Comparison of ENCODE assay signal across 21 cellular contexts in the genomic region with DNA sequence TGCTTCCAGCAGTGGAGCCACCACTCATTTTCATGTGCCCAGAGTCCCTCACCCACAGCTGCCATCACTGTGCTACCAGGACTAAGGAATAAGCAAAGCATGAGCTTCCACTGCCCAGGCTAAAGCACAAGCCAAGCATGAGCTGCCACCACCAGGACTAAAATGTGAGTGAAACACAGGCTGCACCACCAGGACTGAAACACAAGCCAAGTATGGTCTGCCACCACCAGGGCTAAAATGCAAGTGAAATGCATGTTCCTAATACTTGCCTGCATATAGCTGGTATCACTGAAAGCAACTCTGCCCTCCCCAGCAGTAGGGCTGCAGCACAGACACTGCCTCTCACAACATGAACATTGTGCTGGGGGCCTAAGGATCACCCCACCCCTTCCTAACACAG. TPM values are rescaled to one million over a fixed set of nuclear protein-coding genes. Genes with fewer than 3 reads are reported as not detected.
A peak's percentile ranks its signal among the peaks of the same experiment; 100 is the strongest.
DNase-seq lines count a peak whose midpoint lies in the region; ATAC-seq, FAIRE-seq and TF ChIP-seq lines count a peak whose summit lies in the region.
"Had no signal": no experiment of that assay in that cellular context is flagged by ENCODE, and none has a peak within 500 bp of the region (broad histone marks: within the 10 kb centered on the region; RNA-seq: fewer than 3 reads in every experiment).

No MANE protein-coding gene starts in this region.

- FAIRE-seq in HepG2 (lab: Jason Lieb, UNC) = no peak
- FAIRE-seq: K562 had no signal

- H3K9me3 ChIP-seq in HUES48 (ENCODE audit: control insufficient read depth, insufficient read depth, low read length) (peaks cover 6% of the 10 kb centered on the region), HepG2 (ENCODE audit: low read length) (peaks cover 16% of the 10 kb centered on the region)

- CTCF ChIA-PET in HepG2 (lab: Yijun Ruan, JAX; ENCODE audit: low intra/inter-chr PET ratio, low total read pairs) (no interaction called here), GM10248 (lab: Yijun Ruan, JAX) (interaction anchor here (1.1 to 1.5 kb wide), 3 partner anchors 11 to 278 kb away, joined by 3 to 5 read pairs (median 4); no protein-coding TSS in a partner anchor)

- no peak for TF ChIP-seq RAD21 in HepG2 (CRISPR knock-in tag; IDR thresholded peaks at IDR 0.05)

- H3K4me1 Mint-ChIP-seq in activated T-helper 2 cell treated with anti-CD3 and anti-CD28 coated beads, Interferon-gamma antibody, Interleukin-2, Interleukin-4, amounts not matched to agents 10 μg/mL and 5 μg/mL and 100 μg/mL, durations not matched to agents 14 hours and 24 hours and 36 hours (ENCODE audit: low read depth) = peaks cover 8% of the 10 kb centered on the region

- H3K4me3 ChIP-seq in HUES48 (ENCODE audit: low read depth, low read length) (no peak overlapping the region), cardiac fibroblast (replicated peaks in 1 of 2; ENCODE audit: low read depth in 2 of 2, low read length in 2 of 2) (no peak overlapping the region), HepG2 (replicated peaks in 1 of 3; ENCODE audit: insufficient read depth in 1 of 3, low read depth in 2 of 3, low read length in 3 of 3) (no peak overlapping the region)
- H3K4me3 ChIP-seq: gastroesophageal sphincter, K562 had no signal

- no peaks in the 10 kb centered on the region for H4K20me1 ChIP-seq in HepG2 (ENCODE audit: insufficient read depth, low read length)

- H3K27ac ChIP-seq in HUES48 (ENCODE audit: low read depth, low read length) (peak overlapping the region; percentile 5), HepG2 (ENCODE audit: extremely low read length, insufficient read depth, low read length) (no peak overlapping the region)
- H3K27ac ChIP-seq: gastroesophageal sphincter had no signal

- peaks cover 65% of the 10 kb centered on the region for H3K36me3 Mint-ChIP-seq in activated T-helper 2 cell treated with anti-CD3 and anti-CD28 coated beads, Interferon-gamma antibody, Interleukin-2, Interleukin-4, amounts not matched to agents 10 μg/mL and 5 μg/mL and 100 μg/mL, durations not matched to agents 14 hours and 24 hours and 36 hours (ENCODE audit: low read depth)

- BruUV-seq in HepG2 (replicated peaks; lab: Mats Ljungman, UMichigan) = no TSS peak

- H3K27me3 Mint-ChIP-seq in activated T-helper 2 cell treated with anti-CD3 and anti-CD28 coated beads, Interferon-gamma antibody, Interleukin-2, Interleukin-4, amounts not matched to agents 10 μg/mL and 5 μg/mL and 100 μg/mL, durations not matched to agents 14 hours and 24 hours and 36 hours (ENCODE audit: low read depth) = no peaks in the 10 kb centered on the region
- H3K27me3 Mint-ChIP-seq: activated naive CD8-positive, alpha-beta T cell treated with anti-CD3 and anti-CD28 coated beads, Interleukin-2, amount 10 ng/mL, durations not matched to agents 7 days and 5 days; activated T-cell treated with anti-CD3 and anti-CD28 coated beads, Interleukin-2, amount 50 U/mL, for 24 hours; stimulated activated naive CD8-positive, alpha-beta T cell treated with anti-CD3 and anti-CD28 coated beads, Interleukin-15, Interleukin-2, amounts not matched to agents 100 ng/mL and 50 ng/mL, for 24 hours; type B pancreatic cell had no signal

- H3K79me2 ChIP-seq in HepG2 (ENCODE audit: insufficient read depth, low read length) = peaks cover 9% of the 10 kb centered on the region

- no peak overlapping the region for H3K4me3 Mint-ChIP-seq in activated T-helper 2 cell treated with anti-CD3 and anti-CD28 coated beads, Interferon-gamma antibody, Interleukin-2, Interleukin-4, amounts not matched to agents 10 μg/mL and 5 μg/mL and 100 μg/mL, durations not matched to agents 14 hours and 24 hours and 36 hours (ENCODE audit: low read depth)
- H3K4me3 Mint-ChIP-seq: activated naive CD8-positive, alpha-beta T cell treated with anti-CD3 and anti-CD28 coated beads, Interleukin-2, amount 10 ng/mL, durations not matched to agents 7 days and 5 days; activated T-cell treated with anti-CD3 and anti-CD28 coated beads, Interleukin-2, amount 50 U/mL, for 24 hours; stimulated activated naive CD8-positive, alpha-beta T cell treated with anti-CD3 and anti-CD28 coated beads, Interleukin-15, Interleukin-2, amounts not matched to agents 100 ng/mL and 50 ng/mL, for 24 hours; type B pancreatic cell had no signal

- DNase-seq in cardiac fibroblast (ENCODE audit: low read depth in 2 of 2) = peak; percentile 6 to 54
- peak; percentile 23 for DNase-seq in HepG2 (ENCODE audit: low spot score)
- no peak for DNase-seq in GM10248 (ENCODE audit: extremely low spot score)
- DNase-seq in activated effector memory CD4-positive, alpha-beta T cell treated with Interleukin-2 at 50 U/mL for 16 hours = no peak
- DNase-seq in activated T-helper 2 cell treated with anti-CD3 and anti-CD28 coated beads, Interferon-gamma antibody, Interleukin-2, Interleukin-4, amounts not matched to agents 10 μg/mL and 5 μg/mL and 100 μg/mL, durations not matched to agents 14 hours and 24 hours and 36 hours (ENCODE audit: low spot score) = no peak
- DNase-seq: activated CD4-positive, alpha-beta T cell treated with anti-CD3 and anti-CD28 coated beads for 48 hours; activated naive CD8-positive, alpha-beta T cell treated with anti-CD3 and anti-CD28 coated beads, Interleukin-2, amount 10 ng/mL, durations not matched to agents 7 days and 5 days; activated T-cell treated with anti-CD3 and anti-CD28 coated beads, Interleukin-2, amount 50 U/mL, for 24 hours; AML-193; EL; NCI-H2029; NCI-H446; stimulated activated CD4-positive, alpha-beta T cell treated with anti-CD3 and anti-CD28 coated beads, Interleukin-1b, Interleukin-23, amount 100 ng/mL, for 48 hours; T1000 had no signal

- H2AFZ ChIP-seq in HepG2 (ENCODE audit: low read length) = no peak overlapping the region

- in situ Hi-C loops in HepG2 (cut with HindIII; ENCODE audit: extremely low pct_ligation_motif_present, low pct_unique_long_range_greater_than_20kb) = loop anchor here (10.0 kb wide), 1 partner anchor 285 kb away; a partner anchor contains a TSS

- no peak overlapping the region for H3K9ac ChIP-seq in HUES48 (ENCODE audit: low read depth, low read length)
- no peak overlapping the region for H3K9ac ChIP-seq in HepG2 (ENCODE audit: insufficient read depth, low read depth, low read length)

- TF ChIP-seq CTCF in GM12873 (IDR thresholded peaks at IDR 0.05; ENCODE audit: insufficient read depth, low read depth, low read length, missing control alignments) = peak; percentile 34
- no peak for TF ChIP-seq CTCF in cardiac fibroblast (IDR thresholded peaks at IDR 0.05; ENCODE audit: low read depth, low read length)
- TF ChIP-seq CTCF in HepG2 (CRISPR knock-in tag; IDR thresholded peaks at IDR 0.05) = peak; percentile 43
- TF ChIP-seq CTCF in GM10248 (IDR thresholded peaks at IDR 0.05; ENCODE audit: control extremely low read depth, extremely low read depth, low read depth, missing control alignments) = no peak

- H3K4me2 ChIP-seq in HepG2 (ENCODE audit: low read depth, low read length) = no peak overlapping the region

- H3K36me3 ChIP-seq in HUES48 (ENCODE audit: control insufficient read depth, insufficient read depth, low read length) (no peaks in the 10 kb centered on the region), HepG2 (replicated peaks in 1 of 2; ENCODE audit: control insufficient read depth in 1 of 2, insufficient read depth in 2 of 2, low read length in 2 of 2) (no peaks in the 10 kb centered on the region)
- H3K36me3 ChIP-seq: gastroesophageal sphincter had no signal

- TF ChIP-seq POLR2A in HepG2 (IDR thresholded peaks at IDR 0.05; ENCODE audit: insufficient read depth in 1 of 2, low read depth in 2 of 2, low read length in 2 of 2) = no peak

- peak; percentile 80 for ATAC-seq in HepG2
- ATAC-seq: gastroesophageal sphincter, K562, left lobe of liver had no signal

- H3K9me3 Mint-ChIP-seq in activated T-helper 2 cell treated with anti-CD3 and anti-CD28 coated beads, Interferon-gamma antibody, Interleukin-2, Interleukin-4, amounts not matched to agents 10 μg/mL and 5 μg/mL and 100 μg/mL, durations not matched to agents 14 hours and 24 hours and 36 hours = peaks cover 53% of the 10 kb centered on the region
- H3K9me3 Mint-ChIP-seq: type B pancreatic cell had no signal

- H3K27me3 ChIP-seq in HUES48 (ENCODE audit: control insufficient read depth, insufficient read depth, low read length) (no peaks in the 10 kb centered on the region), HepG2 (ENCODE audit: control insufficient read depth in 1 of 2, insufficient read depth in 2 of 2, low read length in 2 of 2) (no peaks in the 10 kb centered on the region)
- H3K27me3 ChIP-seq: gastroesophageal sphincter had no signal

- H3K27ac Mint-ChIP-seq in activated T-helper 2 cell treated with anti-CD3 and anti-CD28 coated beads, Interferon-gamma antibody, Interleukin-2, Interleukin-4, amounts not matched to agents 10 μg/mL and 5 μg/mL and 100 μg/mL, durations not matched to agents 14 hours and 24 hours and 36 hours = no peak overlapping the region
- H3K27ac Mint-ChIP-seq: activated naive CD8-positive, alpha-beta T cell treated with anti-CD3 and anti-CD28 coated beads, Interleukin-2, amount 10 ng/mL, durations not matched to agents 7 days and 5 days; stimulated activated naive CD8-positive, alpha-beta T cell treated with anti-CD3 and anti-CD28 coated beads, Interleukin-15, Interleukin-2, amounts not matched to agents 100 ng/mL and 50 ng/mL, for 24 hours; type B pancreatic cell had no signal

- POLR2A ChIA-PET in HepG2 (lab: Yijun Ruan, JAX) = no interaction called here
- POLR2A ChIA-PET in GM10248 (lab: Yijun Ruan, JAX) = no interaction called here

- intact Hi-C loops in HepG2 (cut with micrococcal nuclease; ENCODE audit: unreplicated experiment) = loop anchor here (10.0 kb wide), 1 partner anchor 105 kb away; no protein-coding TSS in a partner anchor
- intact Hi-C loops in activated T-helper 2 cell treated with anti-CD3 and anti-CD28 coated beads, Interferon-gamma antibody, Interleukin-2, Interleukin-4, amounts not matched to agents 10 μg/mL and 5 μg/mL and 100 μg/mL, durations not matched to agents 14 hours and 24 hours and 36 hours (cut with micrococcal nuclease) = no loop called here

- TF ChIP-seq EP300 in HepG2 (IDR thresholded peaks at IDR 0.05; ENCODE audit: low read depth in 2 of 2, low read length in 2 of 2) (no peak), HepG2 (CRISPR knock-in tag; IDR thresholded peaks at IDR 0.05; ENCODE audit: borderline replicate concordance) (no peak)

- peaks cover 52% of the 10 kb centered on the region for H3K4me1 ChIP-seq in HUES48 (ENCODE audit: control insufficient read depth, insufficient read depth, low read length)
- H3K4me1 ChIP-seq in HepG2 (ENCODE audit: insufficient read depth, low read length) = peaks cover 25% of the 10 kb centered on the region

RNA-seq across cellular contexts. Expression of a gene that starts 30.0 kb away (rescaled TPM):
- total RNA-seq in HepG2 (2016; rRNA removed; fragmentation: Illumina TruSeq; extraction: Trizol) = 17.7 and 19.2 TPM in 2 replicates
- total RNA-seq in HepG2 (2016; cell fraction: cytosol; rRNA removed; fragmentation: Illumina TruSeq; extraction: Trizol; ENCODE audit: low read depth) = 9.5 and 10.8 TPM in 2 replicates
- 15.2 and 18.0 TPM in 2 replicates for total RNA-seq in HepG2 (2016; cell fraction: insoluble cytoplasmic fraction; rRNA removed; fragmentation: Illumina TruSeq; extraction: Trizol)
- total RNA-seq in HepG2 (2016; cell fraction: membrane; rRNA removed; fragmentation: Illumina TruSeq; extraction: Trizol) = 9.0 and 11.3 TPM in 2 replicates
- 50.5 and 53.3 TPM in 2 replicates for total RNA-seq in HepG2 (2016; cell fraction: nucleus; rRNA removed; fragmentation: Illumina TruSeq; extraction: Trizol)
- 6.2 and 7.0 TPM in 2 replicates for polyA plus RNA-seq in HepG2 (2011; rRNA removed)
- 1.6 TPM in 2 replicates for polyA plus RNA-seq in HepG2 (2011; cell fraction: cytosol; rRNA removed)
- polyA plus RNA-seq in HepG2 (2011; cell fraction: nucleus; rRNA removed) = 17.3 and 17.7 TPM in 2 replicates
- polyA plus RNA-seq in HepG2 (2012) = 4.2 and 6.5 TPM in 2 replicates
- polyA plus RNA-seq in HepG2 (2016; cell fraction: cytosol; fragmentation: Illumina TruSeq; extraction: Trizol; ENCODE audit: low read depth) = 1.7 and 2.2 TPM in 2 replicates
- 12.4 and 12.5 TPM in 2 replicates for polyA plus RNA-seq in HepG2 (2016; cell fraction: insoluble cytoplasmic fraction; fragmentation: Illumina TruSeq; extraction: Trizol; ENCODE audit: low read depth)
- 4.4 and 4.7 TPM in 2 replicates for polyA plus RNA-seq in HepG2 (2016; cell fraction: membrane; fragmentation: Illumina TruSeq; extraction: Trizol; ENCODE audit: low read depth)
- polyA plus RNA-seq in HepG2 (2016; cell fraction: nucleus; fragmentation: Illumina TruSeq; extraction: Trizol; ENCODE audit: insufficient read depth, low read depth) = 29.8 and 34.0 TPM in 2 replicates
- 9.6 and 15.5 TPM in 2 replicates for polyA minus RNA-seq in HepG2 (2011; rRNA and poly(A)+ RNA removed; ENCODE audit: low replicate concordance)
- 4.1 and 4.7 TPM in 2 replicates for polyA minus RNA-seq in HepG2 (2011; cell fraction: cytosol; rRNA and poly(A)+ RNA removed)
- polyA minus RNA-seq in HepG2 (2011; cell fraction: nucleus; rRNA and poly(A)+ RNA removed) = 67.5 and 76.2 TPM in 2 replicates
- total RNA-seq in activated T-helper 2 cell treated with anti-CD3 and anti-CD28 coated beads, Interferon-gamma antibody, Interleukin-2, Interleukin-4, amounts not matched to agents 10 μg/mL and 5 μg/mL and 100 μg/mL, durations not matched to agents 14 hours and 24 hours and 36 hours = 32.4 and 35.9 TPM in 2 replicates

Comparison
In these comparisons a context has a peak if more than half of its experiments do, and no peak if none do; other contexts are left out.
1. CTCF ChIP-seq: peak in GM12873 (single experiment) and HepG2 (single experiment); none in cardiac fibroblast (single experiment) and GM10248 (single experiment).
2. DNase-seq: peak in cardiac fibroblast (2 of 2) and HepG2 (single experiment); none in GM10248 (single experiment), activated effector memory CD4-positive, alpha-beta T cell treated with Interleukin-2 at 50 U/mL for 16 hours (single experiment) and activated T-helper 2 cell treated with anti-CD3 and anti-CD28 coated beads, Interferon-gamma antibody, Interleukin-2, Interleukin-4, amounts not matched to agents 10 μg/mL and 5 μg/mL and 100 μg/mL, durations not matched to agents 14 hours and 24 hours and 36 hours (single experiment).